18 cellular contexts compared by ENCODE assay signal in genomic region chr11:1460994-1461805, GRCh38. TPM values are rescaled to one million over a fixed set of nuclear protein-coding genes. Genes with fewer than 3 reads are reported as not detected.
DNase-seq lines count a peak whose midpoint lies in the region; ATAC-seq, FAIRE-seq and TF ChIP-seq lines count a peak whose summit lies in the region.
"Had no signal": no experiment of that assay in that cellular context is flagged by ENCODE, and none has a peak within 500 bp of the region (broad histone marks: within the 10 kb centered on the region; RNA-seq: fewer than 3 reads in every experiment).

No MANE protein-coding gene starts in this region.

- WGBS in ovary, 3 donors = 2 to 17% (median 8%) methylated on average over 49 to 50 of the region's 50 CpGs
- WGBS in tibial nerve, 2 donors = 66% methylated on average over 48 to 50 of the region's 50 CpGs

- intact Hi-C loops in ascending aorta (cut with DNase I) (loop anchor here (1.0 to 5.0 kb wide), 2 partner anchors 21 to 74 kb away; partner anchors contain the start of gene BRSK2), ovary (cut with DNase I) (loop anchor here in 1 of 4 donors (1.0 to 10.0 kb wide), 3 partner anchors 21 to 616 kb away; partner anchors contain the start of genes POLR2L and TSPAN4), posterior cingulate gyrus (cut with DNase I) (no loop called here)

- H3K27me3 ChIP-seq in ascending aorta = no peaks in the 10 kb centered on the region
- H3K27me3 ChIP-seq in ovary = no peaks in the 10 kb centered on the region
- H3K27me3 ChIP-seq in tibial nerve = no peaks in the 10 kb centered on the region

- ATAC-seq in esophagus mucosa = peak; percentile 9
- ATAC-seq in HG02623 (IDR thresholded peaks at IDR 0.05; ENCODE audit: unreplicated experiment) = no peak
- ATAC-seq: activated T-helper 17 cell treated with anti-CD3 and anti-CD28 coated beads, Interleukin-2, amount 50 U/mL, for 72 hours; GM12878; T-helper 17 cell had no signal

- DNase-seq in ascending aorta (ENCODE audit: low spot score in 2 of 2) (no peak), ovary (peak; percentile 60 to 80 (median 75)), tibial nerve (ENCODE audit: low spot score in 2 of 2) (no peak), H54 (ENCODE audit: insufficient read length, low spot score) (no peak), posterior cingulate gyrus (no peak), NCI-H1417 (lab: John Stamatoyannopoulos, UW) (no peak)
- DNase-seq: activated B cell treated with CpG ODN at 0.5 μM for 24 hours; AML-193; Caco-2; NCI-H510A treated with DMSO at 0.1 percent for 48 hours; stimulated activated CD4-positive, alpha-beta T cell treated with anti-CD3 and anti-CD28 coated beads, Interleukin-2, amount 100 ng/mL, for 24 hours; T-helper 17 cell had no signal

- TF ChIP-seq POLR2A in ovary (IDR thresholded peaks at IDR 0.05) (peak; percentile 3), tibial nerve (IDR thresholded peaks at IDR 0.05) (no peak), H54 (IDR thresholded peaks at IDR 0.05; ENCODE audit: low read depth, low read length) (no peak)

- no peak for FAIRE-seq in H54 (lab: Jason Lieb, UNC)
- FAIRE-seq: endometrium, G401.6, GM12878 had no signal

- TF ChIP-seq EP300 in ovary (IDR thresholded peaks at IDR 0.05) (no peak), tibial nerve (IDR thresholded peaks at IDR 0.05) (peak in 1 of 2 donors; percentile 54)

- H3K4me1 ChIP-seq in ascending aorta (peaks cover 14 to 28% of the 10 kb centered on the region in 2 donors), ovary (ENCODE audit: insufficient read depth) (peaks cover 19% of the 10 kb centered on the region), tibial nerve (peaks cover 0 to 49% (median 20%) of the 10 kb centered on the region in 4 donors)
- H3K4me1 ChIP-seq: Caco-2 had no signal

- H3K27ac ChIP-seq in ascending aorta (peak overlapping the region; percentile 86 to 88), ovary (peak overlapping the region; percentile 54 to 92), tibial nerve (peak overlapping the region; percentile 87 to 97 (median 91))

- no peak for TF ChIP-seq CTCF in ascending aorta (IDR thresholded peaks at IDR 0.05)
- TF ChIP-seq CTCF in ovary (IDR thresholded peaks at IDR 0.05) = no peak
- TF ChIP-seq CTCF in tibial nerve (IDR thresholded peaks at IDR 0.05) = no peak

- H3K4me3 ChIP-seq in ascending aorta = peak overlapping the region; percentile 21 to 43
- H3K4me3 ChIP-seq in ovary = peak overlapping the region; percentile 53
- peak overlapping the region; percentile 5 to 46 (median 26) for H3K4me3 ChIP-seq in tibial nerve
- H3K4me3 ChIP-seq: GM12878 had no signal

- H3K9me3 ChIP-seq in ascending aorta = no peaks in the 10 kb centered on the region
- H3K9me3 ChIP-seq in ovary = no peaks in the 10 kb centered on the region
- H3K9me3 ChIP-seq in tibial nerve = peaks cover 0 to 8% (median 0%) of the 10 kb centered on the region in 4 donors
- H3K9me3 ChIP-seq: Caco-2 had no signal

- peaks cover 0 to 4% of the 10 kb centered on the region in 2 donors for H3K36me3 ChIP-seq in ascending aorta
- H3K36me3 ChIP-seq in ovary = no peaks in the 10 kb centered on the region
- H3K36me3 ChIP-seq in tibial nerve = peaks cover 0 to 39% (median 0%) of the 10 kb centered on the region in 3 donors

RNA-seq across cellular contexts. Expression of gene MOB2, which starts 25.4 kb away (rescaled TPM):
- total RNA-seq in ascending aorta (95.4 TPM), esophagus mucosa (32.1 TPM), ovary (10 to 100 TPM; 28.5 to 47.2 (median 31.3) TPM), tibial nerve (10 to 100 TPM; 42.3 to 55.1 (median 46.9) TPM)
- 10 to 100 TPM; 32.0 to 50.1 TPM for polyA plus RNA-seq in ovary

Comparison
In these comparisons a context has a peak if more than half of its experiments do, and no peak if none do; other contexts are left out.
1. DNase-seq: peak in ovary (5 of 5); none in ascending aorta (0 of 2), tibial nerve (0 of 2), H54 (single experiment), posterior cingulate gyrus (0 of 10) and NCI-H1417 (0 of 3).
2. Peak in every context shown above with its lines, with median percentiles within 50 percentile points of each other: H3K27ac ChIP-seq and H3K4me3 ChIP-seq.